ENCODE assay signal across 1 cellular context in genomic region chr19:16373539-16373938, GRCh38.
TF ChIP-seq lines count a peak whose summit lies in the region.

No MANE protein-coding gene starts in this region.

TF ChIP-seq in HepG2, 621 proteins besides CTCF, POLR2A, EP300 and RAD21 (continued from another document):
- TF ChIP-seq ZNF687 (CRISPR knock-in tag; IDR thresholded peaks at IDR 0.05) = peak; percentile 64
- 0 out of 2 replicates have a peak, but pooled peaks have one; percentile 27 for TF ChIP-seq FOXA3 (CRISPR knock-in tag; IDR thresholded peaks at IDR 0.05)
- peak; percentile 59; the same call in 1 of the 2 replicates for TF ChIP-seq RARA (CRISPR knock-in tag; IDR thresholded peaks at IDR 0.05)
- TF ChIP-seq FOSL1 (CRISPR knock-in tag; IDR thresholded peaks at IDR 0.05; ENCODE audit: borderline replicate concordance) = peak; percentile 42; the same call in 1 of the 2 replicates
- no peak for TF ChIP-seq PHB2 (IDR thresholded peaks at IDR 0.05; ENCODE audit: partially characterized antibody)
- peak; percentile 42; the same call in 1 of the 2 replicates for TF ChIP-seq NR2F2 (IDR thresholded peaks at IDR 0.05; ENCODE audit: borderline replicate concordance, low read depth)
- peak; percentile 58 for TF ChIP-seq TFE3 (CRISPR knock-in tag; IDR thresholded peaks at IDR 0.05)
- 0 out of 2 replicates have a peak, but pooled peaks have one; percentile 16 for TF ChIP-seq ZBTB38 (CRISPR knock-in tag; IDR thresholded peaks at IDR 0.05)
- TF ChIP-seq KDM1A (CRISPR knock-in tag; IDR thresholded peaks at IDR 0.05) = no peak
- TF ChIP-seq NR2F6 (IDR thresholded peaks at IDR 0.05) = peak; percentile 93
- TF ChIP-seq NR2F6 (CRISPR knock-in tag; IDR thresholded peaks at IDR 0.05) = peak; percentile 88
- peak; percentile 36; the same call in 1 of the 2 replicates for TF ChIP-seq MAX (IDR thresholded peaks at IDR 0.05)
- TF ChIP-seq ZIK1 (CRISPR knock-in tag; IDR thresholded peaks at IDR 0.05; ENCODE audit: borderline replicate concordance, low read depth) = no peak
- no peak for TF ChIP-seq LCORL (IDR thresholded peaks at IDR 0.05)
- TF ChIP-seq LCORL (CRISPR knock-in tag; IDR thresholded peaks at IDR 0.05) = 0 out of 2 replicates have a peak, but pooled peaks have one; percentile 34
- 0 out of 2 replicates have a peak, but pooled peaks have one; percentile 38 for TF ChIP-seq ARID5B (CRISPR knock-in tag; IDR thresholded peaks at IDR 0.05)
- TF ChIP-seq ZNF574 (CRISPR knock-in tag; IDR thresholded peaks at IDR 0.05) = peak; percentile 27; the same call in 1 of the 2 replicates
- TF ChIP-seq ARNTL (CRISPR knock-in tag; IDR thresholded peaks at IDR 0.05) = 0 out of 2 replicates have a peak, but pooled peaks have one; percentile 21
- no peak for TF ChIP-seq DNMT1 (CRISPR knock-in tag; IDR thresholded peaks at IDR 0.05)
